ENCODE assay signal across 8 cellular contexts in genomic region chr1:16012590-16013219, GRCh38. TPM values are rescaled to one million over a fixed set of nuclear protein-coding genes. Genes with fewer than 3 reads are reported as not detected.
DNase-seq lines count a peak whose midpoint lies in the region; ATAC-seq and TF ChIP-seq lines count a peak whose summit lies in the region.

No MANE protein-coding gene starts in this region.

- no TSS peak for BruUV-seq in OCI-LY7 (replicated peaks; lab: Mats Ljungman, UMichigan)

- peak; percentile 26 to 44 for ATAC-seq in activated CD4-positive, CD25-positive, alpha-beta regulatory T cell treated with anti-CD3 and anti-CD28 coated beads, Interleukin-2, amount 50 U/mL, for 24 hours

- peak overlapping the region; percentile 49 for H3K4me2 ChIP-seq in OCI-LY7 (ENCODE audit: low read length)

- no peaks in the 10 kb centered on the region for H4K20me1 ChIP-seq in OCI-LY7 (ENCODE audit: insufficient read depth, low read length)

- no peak overlapping the region for H3K4me3 Mint-ChIP-seq in type B pancreatic cell

- no peak overlapping the region for H3K27ac ChIP-seq in OCI-LY7 (ENCODE audit: low read depth, low read length, poor library complexity, severe bottlenecking)

- no peaks in the 10 kb centered on the region for H3K36me3 Mint-ChIP-seq in type B pancreatic cell

- peak overlapping the region; percentile 35 for H3K4me3 ChIP-seq in OCI-LY7 (ENCODE audit: low read depth, low read length, poor library complexity, severe bottlenecking)
- H3K4me3 ChIP-seq in astrocyte of the spinal cord (ENCODE audit: low read depth, low read length), result peak overlapping the region; percentile 22

- H3K27me3 Mint-ChIP-seq in type B pancreatic cell, result no peaks in the 10 kb centered on the region

- no peak for TF ChIP-seq CTCF in OCI-LY7 (conservative IDR thresholded peaks at IDR 0.05; ENCODE audit: low read length)
- TF ChIP-seq CTCF in astrocyte of the spinal cord (IDR thresholded peaks at IDR 0.05; ENCODE audit: low read depth, low read length), result no peak
- no peak for TF ChIP-seq CTCF in type B pancreatic cell (conservative IDR thresholded peaks at IDR 0.05)

- no peaks in the 10 kb centered on the region for H3K9me2 ChIP-seq in OCI-LY7 (ENCODE audit: insufficient read depth, low read length)

- intact Hi-C loops in OCI-LY7 (cut with micrococcal nuclease; ENCODE audit: unreplicated experiment), result no loop called here

- peaks cover 11% of the 10 kb centered on the region for H3K4me1 Mint-ChIP-seq in type B pancreatic cell (ENCODE audit: unreplicated experiment)

- no peaks in the 10 kb centered on the region for H3K9me3 ChIP-seq in OCI-LY7 (ENCODE audit: low read length)

- no peak for DNase-seq in activated CD4-positive, CD25-positive, alpha-beta regulatory T cell treated with anti-CD3 and anti-CD28 coated beads, Interleukin-2, amount 50 U/mL, for 72 hours
- DNase-seq in OCI-LY7 (ENCODE audit: low spot score) (peak; percentile 34), astrocyte of the spinal cord (ENCODE audit: low read depth, low spot score) (peak; percentile 75), islet precursor cell (peak; percentile 90), type B pancreatic cell (ENCODE audit: extremely low spot score, unreplicated experiment) (no peak), cerebellar nuclear complex (lab: John Stamatoyannopoulos, UW) (no peak)
- DNase-seq in stimulated activated CD4-positive, alpha-beta T cell treated with anti-CD3 and anti-CD28 coated beads, Interleukin-1b, Interleukin-23, amount 100 ng/mL, for 48 hours, result peak; percentile 39

- in situ Hi-C loops in astrocyte of the spinal cord (cut with HindIII; ENCODE audit: low sequenced_read_pairs), result no loop called here

- no peak overlapping the region for H3K27ac Mint-ChIP-seq in type B pancreatic cell

- H3K79me2 ChIP-seq in OCI-LY7 (ENCODE audit: insufficient read depth, low read depth, low read length), result no peaks in the 10 kb centered on the region

- H3K4me1 ChIP-seq in OCI-LY7 (ENCODE audit: insufficient read depth, low read length, poor library complexity, severe bottlenecking), result peaks cover 21% of the 10 kb centered on the region

- H3K36me3 ChIP-seq in OCI-LY7 (ENCODE audit: insufficient read depth, low read length), result no peaks in the 10 kb centered on the region

- CTCF ChIA-PET in OCI-LY7 (lab: Charles Lee; ENCODE audit: unreplicated experiment), result no interaction called here

- peak overlapping the region; percentile 79 for H2AFZ ChIP-seq in OCI-LY7 (ENCODE audit: low read length)

- no peaks in the 10 kb centered on the region for H3K9me3 Mint-ChIP-seq in type B pancreatic cell

- POLR2A ChIA-PET in OCI-LY7 (lab: Charles Lee), result interaction anchor here (0.7 to 1.0 kb wide), 2 partner anchors 33 to 105 kb away, joined by 3 to 4 read pairs; no protein-coding TSS in a partner anchor

RNA-seq across cellular contexts. Expression of gene HSPB7, which starts 5.1 kb away (rescaled TPM):
- total RNA-seq in OCI-LY7 (2014; rRNA removed; shearing (Covaris generic)), result not detected in 2 replicates
- not detected in 2 replicates for total RNA-seq in OCI-LY7 (2022)
- 0.48 and 0.64 TPM in 2 replicates for total RNA-seq in type B pancreatic cell (ENCODE audit: low replicate concordance)

RNA-seq across cellular contexts. Expression of gene SRARP, which starts 8.7 kb away (rescaled TPM):
- total RNA-seq in OCI-LY7 (2014; rRNA removed; shearing (Covaris generic)), result not detected in 2 replicates
- total RNA-seq in OCI-LY7 (2022) (not detected in 2 replicates), type B pancreatic cell (ENCODE audit: low replicate concordance) (not detected in 2 replicates)

RNA-seq across cellular contexts. Expression of gene CLCNKA, which starts 9.1 kb away (rescaled TPM):
- not detected in 2 replicates for total RNA-seq in OCI-LY7 (2014; rRNA removed; shearing (Covaris generic))
- total RNA-seq in OCI-LY7 (2022) (not detected in 2 replicates), type B pancreatic cell (ENCODE audit: low replicate concordance) (0.38 and 1.6 TPM in 2 replicates)

RNA-seq across cellular contexts. Expression of gene CLCNKB, which starts 30.9 kb away (rescaled TPM):
- total RNA-seq in OCI-LY7 (2014; rRNA removed; shearing (Covaris generic)), result not detected in 2 replicates
- total RNA-seq in OCI-LY7 (2022) (not detected in 2 replicates), type B pancreatic cell (ENCODE audit: low replicate concordance) (0.95 and 1.6 TPM in 2 replicates)

RNA-seq across cellular contexts. Expression of gene ZBTB17, which starts 36.8 kb away (rescaled TPM):
- total RNA-seq in OCI-LY7 (2014; rRNA removed; shearing (Covaris generic)), result 32.1 and 53.4 TPM in 2 replicates
- total RNA-seq in OCI-LY7 (2022) (51.1 and 52.9 TPM in 2 replicates), type B pancreatic cell (ENCODE audit: low replicate concordance) (27.8 and 42.2 TPM in 2 replicates)

Comparison
In these comparisons a context has a peak if more than half of its experiments do, and no peak if none do; other contexts are left out.
1. DNase-seq: peak in OCI-LY7 (single experiment), astrocyte of the spinal cord (single experiment), islet precursor cell (single experiment) and stimulated activated CD4-positive, alpha-beta T cell treated with anti-CD3 and anti-CD28 coated beads, Interleukin-1b, Interleukin-23, amount 100 ng/mL, for 48 hours (single experiment); none in activated CD4-positive, CD25-positive, alpha-beta regulatory T cell treated with anti-CD3 and anti-CD28 coated beads, Interleukin-2, amount 50 U/mL, for 72 hours (single experiment), type B pancreatic cell (single experiment) and cerebellar nuclear complex (0 of 2).